ENCODE assay signal across 9 cellular contexts in genomic region chr1:235079443-235079967, GRCh38. TPM values are rescaled to one million over a fixed set of nuclear protein-coding genes. Genes with fewer than 3 reads are reported as not detected.
DNase-seq lines count a peak whose midpoint lies in the region; ATAC-seq and TF ChIP-seq lines count a peak whose summit lies in the region.
"Had no signal": no experiment of that assay in that cellular context is flagged by ENCODE, and none has a peak within 500 bp of the region (broad histone marks: within the 10 kb centered on the region; RNA-seq: fewer than 3 reads in every experiment).

No MANE protein-coding gene starts in this region.

- H3K27ac ChIP-seq in ACC112 (ENCODE audit: low read depth, low read length) (peak overlapping the region; percentile 98), VCaP (peak overlapping the region; percentile 18), lower lobe of right lung (peak overlapping the region; percentile 53)

- H3K4me3 ChIP-seq in ACC112 (ENCODE audit: low read depth, low read length) (no peak overlapping the region), lower lobe of right lung (no peak overlapping the region)
- H3K4me3 ChIP-seq: dorsolateral prefrontal cortex had no signal

- H3K36me3 ChIP-seq in ACC112 (ENCODE audit: insufficient read depth, low read length) (no peaks in the 10 kb centered on the region), lower lobe of right lung (no peaks in the 10 kb centered on the region)

- no peaks in the 10 kb centered on the region for H3K9me3 ChIP-seq in lower lobe of right lung

- TF ChIP-seq CTCF in VCaP (conservative IDR thresholded peaks at IDR 0.05), result no peak
- TF ChIP-seq CTCF in lower lobe of right lung (IDR thresholded peaks at IDR 0.05), result no peak

- no peaks in the 10 kb centered on the region for H3K27me3 ChIP-seq in ACC112 (ENCODE audit: insufficient read depth, low read length)
- H3K27me3 ChIP-seq in lower lobe of right lung (ENCODE audit: low read depth), result no peaks in the 10 kb centered on the region
- H3K27me3 ChIP-seq: dorsolateral prefrontal cortex had no signal

- peak; percentile 55 for DNase-seq in HCEC 1CT
- DNase-seq in lower lobe of right lung, result peak; percentile 81
- no peak for DNase-seq in NCI-H2171 treated with DMSO at 0.1 percent for 48 hours (lab: John Stamatoyannopoulos, UW)

- intact Hi-C loops in lower lobe of right lung (cut with DNase I), result loop anchor here (10.0 kb wide), 1 partner anchor 475 kb away; no protein-coding TSS in a partner anchor

- ATAC-seq in lower lobe of right lung, result peak; percentile 58 to 76
- ATAC-seq in HG03135 (IDR thresholded peaks at IDR 0.05; ENCODE audit: unreplicated experiment), result no peak
- ATAC-seq in HG03571 (IDR thresholded peaks at IDR 0.05; ENCODE audit: unreplicated experiment), result no peak
- ATAC-seq in HG03439 (IDR thresholded peaks at IDR 0.05; ENCODE audit: unreplicated experiment), result no peak

- H2AFZ ChIP-seq in ACC112 (ENCODE audit: low read length, unreplicated experiment), result no peak overlapping the region

- H3K4me1 ChIP-seq in ACC112 (ENCODE audit: control insufficient read depth, insufficient read depth, low read length, unreplicated experiment), result peaks cover 58% of the 10 kb centered on the region
- peaks cover 78% of the 10 kb centered on the region for H3K4me1 ChIP-seq in lower lobe of right lung

- H3K79me2 ChIP-seq in ACC112 (ENCODE audit: control insufficient read depth, insufficient read depth, low read length, unreplicated experiment), result no peaks in the 10 kb centered on the region

RNA-seq across cellular contexts. Expression of gene TOMM20, which starts 49.1 kb away (rescaled TPM):
- total RNA-seq in lower lobe of right lung, result 88.4 TPM

Comparison
In these comparisons a context has a peak if more than half of its experiments do, and no peak if none do; other contexts are left out.
1. H3K27ac ChIP-seq: peak in every context shown above with its lines; median percentile 98 in ACC112; 53 in lower lobe of right lung; 18 in VCaP.
2. ATAC-seq: peak in lower lobe of right lung (2 of 2); none in HG03135 (single experiment), HG03571 (single experiment) and HG03439 (single experiment).